ENCODE assay signal across 8 cellular contexts in genomic region chr7:82810558-82811259, GRCh38.
DNase-seq lines count a peak whose midpoint lies in the region; ATAC-seq and TF ChIP-seq lines count a peak whose summit lies in the region.

No MANE protein-coding gene starts in this region.

- H3K79me2 ChIP-seq in hepatocyte = no peaks in the 10 kb centered on the region

- H3K27ac ChIP-seq in A673 (ENCODE audit: low read depth, low read length, poor library complexity, severe bottlenecking) (no peak overlapping the region), WERI-Rb-1 (no peak overlapping the region), hepatocyte (no peak overlapping the region), upper lobe of left lung (no peak overlapping the region)

- no peaks in the 10 kb centered on the region for H3K27me3 ChIP-seq in A673 (replicated peaks; ENCODE audit: insufficient read depth, low read depth, low read length, poor library complexity)
- no peaks in the 10 kb centered on the region for H3K27me3 ChIP-seq in WERI-Rb-1 (ENCODE audit: insufficient read depth, low read depth, severe bottlenecking)
- no peaks in the 10 kb centered on the region for H3K27me3 ChIP-seq in hepatocyte
- H3K27me3 ChIP-seq in upper lobe of left lung = no peaks in the 10 kb centered on the region

- intact Hi-C loops in A673 (cut with micrococcal nuclease; ENCODE audit: unreplicated experiment) = loop anchor here (1.0 to 10.0 kb wide), 2 partner anchors 354 to 461 kb away; partner anchors contain the start of gene PCLO

- in situ Hi-C loops in GM13976 (cut with MboI; ENCODE audit: low sequenced_read_pairs, unreplicated experiment) = no loop called here

- no peak overlapping the region for H3K4me3 ChIP-seq in A673 (ENCODE audit: low read depth, low read length, poor library complexity, severe bottlenecking)
- no peak overlapping the region for H3K4me3 ChIP-seq in WERI-Rb-1 (ENCODE audit: low read depth, low read length)
- no peak overlapping the region for H3K4me3 ChIP-seq in hepatocyte
- no peak overlapping the region for H3K4me3 ChIP-seq in upper lobe of left lung

- BruUV-seq in A673 (replicated peaks; lab: Mats Ljungman, UMichigan) = no TSS peak

- H3K9me3 ChIP-seq in A673 (ENCODE audit: low read depth, low read length, poor library complexity, severe bottlenecking) (no peaks in the 10 kb centered on the region), WERI-Rb-1 (ENCODE audit: severe bottlenecking) (no peaks in the 10 kb centered on the region), hepatocyte (ENCODE audit: low read depth) (no peaks in the 10 kb centered on the region), upper lobe of left lung (no peaks in the 10 kb centered on the region)

- no peak overlapping the region for H3K4me2 ChIP-seq in hepatocyte

- no peaks in the 10 kb centered on the region for H3K9me2 ChIP-seq in hepatocyte (replicated peaks; ENCODE audit: insufficient read depth)

- H2AFZ ChIP-seq in hepatocyte = no peak overlapping the region

- TF ChIP-seq POLR2A in upper lobe of left lung (IDR thresholded peaks at IDR 0.05) = no peak

- no peak for TF ChIP-seq EP300 in upper lobe of left lung (IDR thresholded peaks at IDR 0.05)

- peak; percentile 92 for ATAC-seq in HG02884 (IDR thresholded peaks at IDR 0.05; ENCODE audit: unreplicated experiment)
- peak in 1 of 2 donors; percentile 69 for ATAC-seq in upper lobe of left lung (ENCODE audit: low FRiP score in 2 of 2)
- no peak for ATAC-seq in HG03139 (IDR thresholded peaks at IDR 0.05; ENCODE audit: unreplicated experiment)

- H3K4me1 ChIP-seq in A673 (ENCODE audit: insufficient read depth, low read length, poor library complexity, severe bottlenecking) (peaks cover 24% of the 10 kb centered on the region), hepatocyte (ENCODE audit: insufficient read depth) (no peaks in the 10 kb centered on the region), upper lobe of left lung (no peaks in the 10 kb centered on the region)

- POLR2A ChIA-PET in A673 (lab: Charles Lee; ENCODE audit: low non-redundant PET) = no interaction called here

- WGBS in hepatocyte (ENCODE audit: low lambda C conversion rate, missing lambda C conversion rate) = 29% methylated on average over 4 of the region's 4 CpGs
- 10 to 17% methylated on average over 4 of the region's 4 CpGs for WGBS in upper lobe of left lung, 2 donors

- DNase-seq in A673 (ENCODE audit: low spot score) (peak; percentile 92), GM13976 (ENCODE audit: low spot score) (peak; percentile 13), NCI-H2107 (lab: John Stamatoyannopoulos, UW) (peak; percentile 11), WERI-Rb-1 (peak; percentile 16), hepatocyte (ENCODE audit: low spot score) (peak; percentile 61), upper lobe of left lung (no peak)

- no peaks in the 10 kb centered on the region for H4K20me1 ChIP-seq in hepatocyte (ENCODE audit: insufficient read depth, poor library complexity, severe bottlenecking)

- TF ChIP-seq CTCF in A673 (conservative IDR thresholded peaks at IDR 0.05; ENCODE audit: low read depth, low read length) = peak; percentile 88
- peak; percentile 75 for TF ChIP-seq CTCF in GM13976 (IDR thresholded peaks at IDR 0.05; ENCODE audit: borderline replicate concordance, control extremely low read depth, extremely low read depth, insufficient read depth, missing control alignments)
- TF ChIP-seq CTCF in WERI-Rb-1 (IDR thresholded peaks at IDR 0.05; ENCODE audit: low read depth, low read length) = peak; percentile 59
- peak; percentile 84 for TF ChIP-seq CTCF in hepatocyte (IDR thresholded peaks at IDR 0.05; ENCODE audit: poor library complexity)
- TF ChIP-seq CTCF in upper lobe of left lung (IDR thresholded peaks at IDR 0.05) = peak in 4 of 6 experiments; percentile 12 to 45 (median 34)

- H3K36me3 ChIP-seq in A673 (ENCODE audit: insufficient read depth, low read length, poor library complexity, severe bottlenecking) = no peaks in the 10 kb centered on the region
- H3K36me3 ChIP-seq in WERI-Rb-1 = no peaks in the 10 kb centered on the region
- H3K36me3 ChIP-seq in hepatocyte (replicated peaks; ENCODE audit: insufficient read depth, low read depth) = no peaks in the 10 kb centered on the region
- H3K36me3 ChIP-seq in upper lobe of left lung = no peaks in the 10 kb centered on the region

- CTCF ChIA-PET in A673 (lab: Charles Lee) = interaction anchor here (0.5 kb wide), 1 partner anchor 29 kb away, joined by 3 read pairs; no protein-coding TSS in a partner anchor

Comparison
In these comparisons a context has a peak if more than half of its experiments do, and no peak if none do; other contexts are left out.
1. DNase-seq: peak in A673 (single experiment), GM13976 (single experiment), NCI-H2107 (single experiment), WERI-Rb-1 (single experiment) and hepatocyte (single experiment); none in upper lobe of left lung (0 of 2).
2. CTCF ChIP-seq: peak in every context shown above with its lines; median percentile 88 in A673; 84 in hepatocyte; 75 in GM13976; 59 in WERI-Rb-1; 34 in upper lobe of left lung.